In the genomic region with DNA sequence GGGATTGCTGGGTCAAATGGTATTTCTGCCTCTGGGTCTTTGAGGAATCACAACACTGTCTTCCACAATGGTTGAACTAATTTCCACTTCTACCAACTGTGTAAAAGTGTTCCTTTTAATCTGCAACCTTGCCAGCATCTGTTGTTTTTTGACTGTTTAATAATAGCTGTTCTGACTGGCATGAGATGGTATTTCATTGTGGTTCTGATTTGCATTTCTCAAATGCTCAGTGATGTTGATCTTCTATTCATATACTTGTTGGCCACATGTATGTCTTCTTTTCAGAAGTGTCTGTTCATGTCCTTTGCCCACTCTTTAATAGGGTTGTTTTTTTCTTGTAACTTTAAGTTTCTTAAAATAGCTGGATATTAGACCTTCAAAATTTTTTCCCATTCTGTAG, we compare ENCODE assay signal across 34 cellular contexts.
"Had no signal": no experiment of that assay in that cellular context is flagged by ENCODE, and none has a peak within 500 bp of the region (broad histone marks: within the 10 kb centered on the region; RNA-seq: fewer than 3 reads in every experiment).

No MANE protein-coding gene starts in this region.

- H3K27ac Mint-ChIP-seq: activated B cell treated with CpG ODN at 0.5 μM for 24 hours; activated CD4-positive, alpha-beta memory T cell treated with anti-CD3 and anti-CD28 coated beads for 36 hours; activated CD4-positive, alpha-beta T cell treated with anti-CD3 and anti-CD28 coated beads, Interleukin-2, amount 10 ng/mL, durations not matched to agents 24 days and 14 days; activated CD8-positive, alpha-beta T cell treated with anti-CD3 and anti-CD28 coated beads for 36 hours; activated naive CD4-positive, alpha-beta T cell treated with anti-CD3 and anti-CD28 coated beads for 36 hours; activated naive CD4-positive, alpha-beta T cell treated with anti-CD3 and anti-CD28 coated beads, Interleukin-2, amount 50 U/mL, for 72 hours; activated naive CD8-positive, alpha-beta T cell treated with anti-CD3 and anti-CD28 coated beads for 36 hours; activated T-cell treated with anti-CD3 and anti-CD28 coated beads, Interleukin-2, amount 50 U/mL, for 72 hours; activated T-helper 1 cell treated with anti-CD3 and anti-CD28 coated beads, Interleukin-12 subunit alpha, Interleukin-12 subunit beta, Interleukin-2, Interleukin-4 antibody, amounts not matched to agents 30 ng/mL and 10 ng/mL and 1 ng/mL, durations not matched to agents 14 hours and 24 hours and 36 hours; activated T-helper 17 cell treated with anti-CD3 and anti-CD28 coated beads, Interleukin-2, amount 50 U/mL, for 72 hours; T-helper 1 cell treated with Interleukin-12 subunit alpha and Interleukin-12 subunit beta and Interleukin-4 antibody, amounts not matched to agents 30 μg/mL and 1 μg/mL, for 36 hours; T-helper 2 cell treated with Interferon-gamma antibody and Interleukin-4, amounts not matched to agents 5 μg/mL and 100 μg/mL, for 36 hours had no signal

- H3K36me3 Mint-ChIP-seq: activated CD4-positive, alpha-beta memory T cell treated with anti-CD3 and anti-CD28 coated beads for 36 hours; activated naive CD8-positive, alpha-beta T cell treated with anti-CD3 and anti-CD28 coated beads for 36 hours had no signal

- H3K27me3 ChIP-seq: adrenal gland, body of pancreas, brain microvascular endothelial cell, breast epithelium had no signal

- H3K27ac ChIP-seq: adrenal gland, body of pancreas, brain microvascular endothelial cell, breast epithelium, VCaP had no signal

- ATAC-seq: activated CD8-positive, alpha-beta T cell treated with anti-CD3 and anti-CD28 coated beads for 36 hours; activated naive CD4-positive, alpha-beta T cell treated with anti-CD3 and anti-CD28 coated beads, Interleukin-2, amount 50 U/mL, for 72 hours; activated T-cell treated with anti-CD3 and anti-CD28 coated beads, Interleukin-2, amount 50 U/mL, for 4 hours; activated T-cell treated with anti-CD3 and anti-CD28 coated beads, Interleukin-2, amount 50 U/mL, for 72 hours; activated T-helper 17 cell treated with anti-CD3 and anti-CD28 coated beads, Interleukin-2, amount 50 U/mL, for 72 hours; body of pancreas had no signal

- H3K9me3 ChIP-seq: adrenal gland, breast epithelium had no signal

- H3K9me3 Mint-ChIP-seq: activated CD4-positive, alpha-beta T cell treated with anti-CD3 and anti-CD28 coated beads, Interleukin-2, amount 10 ng/mL, durations not matched to agents 24 days and 14 days; T-helper 1 cell treated with Interleukin-12 subunit alpha and Interleukin-12 subunit beta and Interleukin-4 antibody, amounts not matched to agents 30 μg/mL and 1 μg/mL, for 36 hours; T-helper 2 cell treated with Interferon-gamma antibody and Interleukin-4, amounts not matched to agents 5 μg/mL and 100 μg/mL, for 36 hours had no signal

- H3K4me3 Mint-ChIP-seq: activated B cell treated with CpG ODN at 0.5 μM for 24 hours; activated CD4-positive, alpha-beta memory T cell treated with anti-CD3 and anti-CD28 coated beads for 36 hours; activated CD4-positive, alpha-beta T cell treated with anti-CD3 and anti-CD28 coated beads, Interleukin-2, amount 10 ng/mL, durations not matched to agents 24 days and 14 days; activated CD8-positive, alpha-beta T cell treated with anti-CD3 and anti-CD28 coated beads for 36 hours; activated naive CD4-positive, alpha-beta T cell treated with anti-CD3 and anti-CD28 coated beads for 36 hours; activated naive CD8-positive, alpha-beta T cell treated with anti-CD3 and anti-CD28 coated beads for 36 hours; activated T-cell treated with anti-CD3 and anti-CD28 coated beads, Interleukin-2, amount 50 U/mL, for 4 hours; activated T-cell treated with anti-CD3 and anti-CD28 coated beads, Interleukin-2, amount 50 U/mL, for 72 hours; activated T-helper 1 cell treated with anti-CD3 and anti-CD28 coated beads, Interleukin-12 subunit alpha, Interleukin-12 subunit beta, Interleukin-2, Interleukin-4 antibody, amounts not matched to agents 30 ng/mL and 10 ng/mL and 1 ng/mL, durations not matched to agents 14 hours and 24 hours and 36 hours; activated T-helper 17 cell treated with anti-CD3 and anti-CD28 coated beads, Interleukin-2, amount 50 U/mL, for 72 hours; T-helper 1 cell treated with Interleukin-12 subunit alpha and Interleukin-12 subunit beta and Interleukin-4 antibody, amounts not matched to agents 30 μg/mL and 1 μg/mL, for 36 hours; T-helper 2 cell treated with Interferon-gamma antibody and Interleukin-4, amounts not matched to agents 5 μg/mL and 100 μg/mL, for 36 hours had no signal

- H3K4me3 ChIP-seq: adrenal gland, body of pancreas, breast epithelium had no signal

- DNase-seq: activated B cell treated with CpG ODN at 0.5 μM for 24 hours; activated CD4-positive, alpha-beta memory T cell treated with anti-CD3 and anti-CD28 coated beads for 36 hours; activated CD4-positive, alpha-beta T cell treated with anti-CD3 and anti-CD28 coated beads for 4 hours; activated CD4-positive, alpha-beta T cell treated with anti-CD3 and anti-CD28 coated beads, Interleukin-2, amount 10 ng/mL, durations not matched to agents 24 days and 14 days; activated CD4-positive, alpha-beta T cell treated with anti-CD3 and anti-CD28 coated beads, Interleukin-2, amount 50 U/mL, for 1 hour; activated CD4-positive, alpha-beta T cell treated with anti-CD3 and anti-CD28 coated beads, Interleukin-2, amount 50 U/mL, for 4 hours; activated CD4-positive, CD25-positive, alpha-beta regulatory T cell treated with anti-CD3 and anti-CD28 coated beads, Interleukin-2, amount 50 U/mL, for 72 hours; activated CD8-positive, alpha-beta memory T cell treated with anti-CD3 and anti-CD28 coated beads, Interleukin-2, amount 50 U/mL, for 4 hours; activated CD8-positive, alpha-beta T cell treated with anti-CD3 and anti-CD28 coated beads for 36 hours; activated effector memory CD4-positive, alpha-beta T cell treated with anti-CD3 and anti-CD28 coated beads, Interleukin-2, amount 50 U/mL, for 16 hours; activated gamma-delta T cell treated with Interleukin-2 at 50 U/mL for 16 hours; activated naive CD4-positive, alpha-beta T cell; activated naive CD4-positive, alpha-beta T cell treated with anti-CD3 and anti-CD28 coated beads for 36 hours; activated naive CD4-positive, alpha-beta T cell treated with anti-CD3 and anti-CD28 coated beads, Interleukin-2, amount 50 U/mL, for 16 hours; activated naive CD8-positive, alpha-beta T cell treated with anti-CD3 and anti-CD28 coated beads for 36 hours; activated T-cell treated with anti-CD3 and anti-CD28 coated beads for 4 hours; activated T-cell treated with anti-CD3 and anti-CD28 coated beads, Interleukin-2, amount 50 U/mL, for 1 hour; activated T-cell treated with anti-CD3 and anti-CD28 coated beads, Interleukin-2, amount 50 U/mL, for 4 hours; activated T-cell treated with anti-CD3 and anti-CD28 coated beads, Interleukin-2, amount 50 U/mL, for 72 hours; adrenal gland; amniotic stem cell; aorta; body of pancreas; brain microvascular endothelial cell; central memory CD4-positive, alpha-beta T cell; T-helper 2 cell; T-helper 9 cell had no signal

- H3K36me3 ChIP-seq: adrenal gland, brain microvascular endothelial cell, breast epithelium had no signal

- H3K4me1 ChIP-seq: body of pancreas had no signal

- H3K4me1 Mint-ChIP-seq: activated B cell treated with CpG ODN at 0.5 μM for 24 hours; activated CD4-positive, alpha-beta T cell treated with anti-CD3 and anti-CD28 coated beads, Interleukin-2, amount 10 ng/mL, durations not matched to agents 24 days and 14 days; activated naive CD8-positive, alpha-beta T cell treated with anti-CD3 and anti-CD28 coated beads for 36 hours; activated T-helper 17 cell treated with anti-CD3 and anti-CD28 coated beads, Interleukin-2, amount 50 U/mL, for 72 hours had no signal
